Comparison of ENCODE assay signal across 8 cellular contexts in the genomic region with DNA sequence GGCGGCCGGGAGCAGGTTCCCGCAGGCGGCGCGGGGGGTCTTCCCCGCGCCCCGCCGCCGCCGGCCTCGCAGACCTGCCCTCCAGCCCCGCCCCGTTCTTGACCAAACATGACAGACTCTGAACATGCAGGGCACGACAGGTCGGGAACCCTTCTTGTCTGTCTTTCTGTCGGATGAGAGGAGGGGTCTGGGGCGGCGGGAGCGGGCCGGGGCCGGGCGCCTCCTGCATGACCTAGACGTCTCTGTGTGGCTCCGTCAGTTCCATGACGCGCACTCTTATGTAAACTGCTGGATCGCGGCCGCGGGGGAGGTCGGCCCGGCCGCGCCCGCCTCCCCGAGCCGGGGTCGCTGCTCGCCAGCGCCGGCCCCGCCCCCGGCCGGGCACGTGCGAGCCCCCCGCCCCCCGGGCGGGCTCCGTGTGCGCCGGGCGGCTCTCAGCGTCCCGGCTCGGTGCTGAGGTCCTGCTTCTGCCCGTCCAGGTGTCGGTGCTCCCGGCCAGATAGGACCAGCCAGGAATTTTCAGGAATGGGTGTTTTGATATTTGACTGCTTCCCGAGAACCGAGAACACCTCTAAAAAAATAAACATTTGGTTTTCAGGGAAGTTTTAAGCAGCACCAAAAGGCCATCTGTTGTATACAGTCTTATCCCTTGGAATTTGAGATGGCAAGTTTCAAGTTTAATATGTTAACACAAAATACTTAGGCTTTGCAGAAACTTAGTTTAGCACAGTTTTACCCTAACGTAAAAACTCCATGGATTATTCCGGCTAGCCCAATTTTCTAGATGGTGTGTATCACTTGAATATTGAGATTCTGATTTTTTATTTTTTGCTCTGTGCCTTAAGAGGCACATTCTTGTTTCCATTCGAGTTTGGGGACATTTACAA. TPM values are rescaled to one million over a fixed set of nuclear protein-coding genes. Genes with fewer than 3 reads are reported as not detected.
A peak's percentile ranks its signal among the peaks of the same experiment; 100 is the strongest.
DNase-seq lines count a peak whose midpoint lies in the region; ATAC-seq and TF ChIP-seq lines count a peak whose summit lies in the region.

No MANE protein-coding gene starts in this region.

- TF ChIP-seq CTCF in AG09319 (IDR thresholded peaks at IDR 0.05; ENCODE audit: low read depth, low read length), result no peak

- peak; percentile 47 for ATAC-seq in GM19035 (IDR thresholded peaks at IDR 0.05; ENCODE audit: unreplicated experiment)
- ATAC-seq in HG03342 (IDR thresholded peaks at IDR 0.05; ENCODE audit: unreplicated experiment), result peak; percentile 55
- ATAC-seq in left colon, result peak; percentile 78

- peak; percentile 76 for DNase-seq in AG09319 (ENCODE audit: extremely low read depth, low read depth)
- DNase-seq in NCI-H446 treated with DMSO at 0.1 percent for 48 hours (lab: John Stamatoyannopoulos, UW), result peak; percentile 76
- peak; percentile 79 to 82 for DNase-seq in activated CD4-positive, alpha-beta T cell treated with anti-CD3 and anti-CD28 coated beads for 4 hours
- peak; percentile 84 to 85 for DNase-seq in left colon
- DNase-seq in stimulated activated CD4-positive, alpha-beta T cell treated with anti-CD3 and anti-CD28 coated beads, Interleukin-1b, Interleukin-23, amount 100 ng/mL, for 4 hours (ENCODE audit: low read depth in 2 of 2), result peak; percentile 72 to 73

- intact Hi-C loops in left colon (cut with DNase I, micrococcal nuclease), result loop anchor here in 1 of 2 donors (10.0 kb wide), 1 partner anchor 391 kb away; a partner anchor contains a TSS

- H3K27ac ChIP-seq in cingulate gyrus (ENCODE audit: low read depth, low read length), result peak overlapping the region; percentile 100

RNA-seq across cellular contexts. Expression of a gene that starts 0.7 kb away (rescaled TPM):
- 1 to 10 TPM; 5.5 to 9.6 TPM for total RNA-seq in left colon

RNA-seq across cellular contexts. Expression of a gene that starts 21.3 kb away (rescaled TPM):
- 1 to 10 TPM; 5.1 to 8.1 TPM for total RNA-seq in left colon

Comparison
In these comparisons a context has a peak if more than half of its experiments do, and no peak if none do; other contexts are left out.
1. Peak in every context shown above with its lines: DNase-seq, ATAC-seq and H3K27ac ChIP-seq.